ENCODE assay signal across 1 cellular context in genomic region chr20:3461191-3461874, GRCh38.
TF ChIP-seq lines count a peak whose summit lies in the region.

No MANE protein-coding gene starts in this region.

TF ChIP-seq in GM23338, 12 proteins besides CTCF, POLR2A, EP300 and RAD21 (continued from another document):
- TF ChIP-seq ZNF462 (CRISPR knock-in tag; IDR thresholded peaks at IDR 0.05) (no peak), POLR2AphosphoS5 (IDR thresholded peaks at IDR 0.05; ENCODE audit: low read depth) (no peak), ZNF114 (CRISPR knock-in tag; IDR thresholded peaks at IDR 0.05) (no peak), CREB1 (CRISPR knock-in tag; IDR thresholded peaks at IDR 0.05; ENCODE audit: low read depth) (no peak), STAT1 (IDR thresholded peaks at IDR 0.05; ENCODE audit: unreplicated experiment) (no peak), NANOG (IDR thresholded peaks at IDR 0.05; ENCODE audit: borderline replicate concordance) (no peak), REST (IDR thresholded peaks at IDR 0.05; ENCODE audit: unreplicated experiment) (no peak), EZH2phosphoT487 (IDR thresholded peaks at IDR 0.05; ENCODE audit: unreplicated experiment) (no peak)
